Comparison of ENCODE assay signal across 14 cellular contexts in the genomic region with DNA sequence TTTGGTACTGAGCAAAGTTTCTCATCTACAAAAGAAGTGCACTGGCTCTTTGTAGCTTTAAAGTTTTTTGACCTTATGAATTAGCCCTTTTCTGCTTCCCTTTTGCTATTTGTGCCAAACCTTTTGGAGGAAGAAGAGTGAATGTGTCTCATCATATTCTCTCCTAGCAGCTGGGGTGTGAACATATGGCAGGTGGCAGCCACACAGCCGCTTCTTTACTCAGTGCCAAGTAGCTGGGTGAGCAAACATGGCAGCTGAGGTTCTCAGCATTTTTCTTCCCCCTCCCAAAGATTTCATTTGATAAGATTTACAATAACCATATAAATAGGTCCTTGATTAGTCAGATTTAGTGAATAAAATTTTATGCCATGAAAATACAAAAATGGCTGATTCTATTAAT.
"Had no signal": no experiment of that assay in that cellular context is flagged by ENCODE, and none has a peak within 500 bp of the region (broad histone marks: within the 10 kb centered on the region; RNA-seq: fewer than 3 reads in every experiment).

No MANE protein-coding gene starts in this region.

- H3K27ac Mint-ChIP-seq: activated CD4-positive, alpha-beta memory T cell treated with anti-CD3 and anti-CD28 coated beads, Interleukin-2, amount 10 ng/mL, durations not matched to agents 7 days and 5 days; nephron; stimulated activated naive B cell treated with anti-CD40 and anti-IgM and Interleukin-4, amounts not matched to agents 10 μg/mL and 1 μg/mL and 100 μg/mL, for 72 hours had no signal

- H3K36me3 Mint-ChIP-seq: stimulated activated naive B cell treated with anti-CD40 and anti-IgM and Interleukin-4, amounts not matched to agents 10 μg/mL and 1 μg/mL and 100 μg/mL, for 72 hours had no signal

- DNase-seq: activated CD4-positive, alpha-beta memory T cell treated with anti-CD3 and anti-CD28 coated beads, Interleukin-2, amount 10 ng/mL, durations not matched to agents 7 days and 5 days; activated CD4-positive, alpha-beta T cell treated with anti-CD3 and anti-CD28 coated beads for 36 hours; activated CD8-positive, alpha-beta memory T cell treated with anti-CD3 and anti-CD28 coated beads, Interleukin-2, amount 50 U/mL, for 48 hours; activated naive CD8-positive, alpha-beta T cell treated with anti-CD3 and anti-CD28 coated beads, Interleukin-2, amount 10 ng/mL, durations not matched to agents 7 days and 5 days; aorta; foreskin keratinocyte; head of caudate nucleus; right lobe of liver; spleen; stimulated activated CD4-positive, alpha-beta T cell treated with anti-CD3 and anti-CD28 coated beads, Interleukin-1b, Interleukin-23, amount 100 ng/mL, for 48 hours; stimulated activated naive B cell treated with anti-CD40 and anti-IgM and Interleukin-4, amounts not matched to agents 10 μg/mL and 1 μg/mL and 100 μg/mL, for 72 hours; T-helper 9 cell; transverse colon had no signal

- ATAC-seq: activated CD4-positive, alpha-beta T cell treated with anti-CD3 and anti-CD28 coated beads for 36 hours; foreskin keratinocyte; right lobe of liver had no signal

- H3K4me1 Mint-ChIP-seq: nephron had no signal

- H3K27me3 Mint-ChIP-seq: activated CD4-positive, alpha-beta memory T cell treated with anti-CD3 and anti-CD28 coated beads, Interleukin-2, amount 10 ng/mL, durations not matched to agents 7 days and 5 days; activated CD4-positive, alpha-beta T cell treated with anti-CD3 and anti-CD28 coated beads for 36 hours; activated naive CD8-positive, alpha-beta T cell treated with anti-CD3 and anti-CD28 coated beads, Interleukin-2, amount 10 ng/mL, durations not matched to agents 7 days and 5 days; stimulated activated naive B cell treated with anti-CD40 and anti-IgM and Interleukin-4, amounts not matched to agents 10 μg/mL and 1 μg/mL and 100 μg/mL, for 72 hours had no signal

- H3K4me3 Mint-ChIP-seq: activated CD4-positive, alpha-beta memory T cell treated with anti-CD3 and anti-CD28 coated beads, Interleukin-2, amount 10 ng/mL, durations not matched to agents 7 days and 5 days; activated CD4-positive, alpha-beta T cell treated with anti-CD3 and anti-CD28 coated beads for 36 hours; activated naive CD8-positive, alpha-beta T cell treated with anti-CD3 and anti-CD28 coated beads, Interleukin-2, amount 10 ng/mL, durations not matched to agents 7 days and 5 days; nephron; stimulated activated naive B cell treated with anti-CD40 and anti-IgM and Interleukin-4, amounts not matched to agents 10 μg/mL and 1 μg/mL and 100 μg/mL, for 72 hours had no signal

- H3K9me3 Mint-ChIP-seq: nephron had no signal
